ENCODE assay signal across 13 cellular contexts in genomic region chr16:87948119-87948545, GRCh38. TPM values are rescaled to one million over a fixed set of nuclear protein-coding genes. Genes with fewer than 3 reads are reported as not detected.
DNase-seq lines count a peak whose midpoint lies in the region; ATAC-seq and TF ChIP-seq lines count a peak whose summit lies in the region.
"Had no signal": no experiment of that assay in that cellular context is flagged by ENCODE, and none has a peak within 500 bp of the region (broad histone marks: within the 10 kb centered on the region; RNA-seq: fewer than 3 reads in every experiment).

No MANE protein-coding gene starts in this region.

- no peaks in the 10 kb centered on the region for H3K36me3 ChIP-seq in CD8-positive, alpha-beta T cell (ENCODE audit: insufficient read depth, low read length)
- H3K36me3 ChIP-seq in osteoblast (ENCODE audit: insufficient read depth, low read length) (peaks cover under 1% of the 10 kb centered on the region), endodermal cell (ENCODE audit: control insufficient read depth, insufficient read depth, low read length) (no peaks in the 10 kb centered on the region)
- H3K36me3 ChIP-seq: tibial artery had no signal

- H3K27me3 ChIP-seq in CD8-positive, alpha-beta T cell (ENCODE audit: insufficient read depth, low read length): no peaks in the 10 kb centered on the region
- H3K27me3 ChIP-seq in dorsolateral prefrontal cortex (no peaks in the 10 kb centered on the region), osteoblast (ENCODE audit: insufficient read depth, low read length) (no peaks in the 10 kb centered on the region), endodermal cell (ENCODE audit: control insufficient read depth, insufficient read depth, low read length, poor library complexity, severe bottlenecking) (no peaks in the 10 kb centered on the region)

- no peaks in the 10 kb centered on the region for H4K20me1 ChIP-seq in osteoblast (ENCODE audit: insufficient read depth, low read length)

- H3K4me1 Mint-ChIP-seq in CD8-positive, alpha-beta T cell (ENCODE audit: low read depth): peaks cover 21% of the 10 kb centered on the region
- peaks cover 6% of the 10 kb centered on the region for H3K4me1 Mint-ChIP-seq in endodermal cell

- intact Hi-C loops in CD8-positive, alpha-beta T cell (cut with DNase I, micrococcal nuclease): no loop called here
- intact Hi-C loops in dorsolateral prefrontal cortex (cut with DNase I): no loop called here

- WGBS in endodermal cell (ENCODE audit: insufficient coverage in 1 of 2, insufficient read length in 1 of 2), 2 experiments: 91 to 93% methylated on average over 11 to 12 of the region's 12 CpGs

- no peak for DNase-seq in CD8-positive, alpha-beta T cell
- DNase-seq in NOMO-1 treated with DMSO at 0.1 percent for 48 hours (lab: John Stamatoyannopoulos, UW; ENCODE audit: unreplicated experiment) (peak; percentile 60), dorsolateral prefrontal cortex (no peak), osteoblast (ENCODE audit: insufficient read length, low spot score, missing footprints) (no peak), endodermal cell (no peak), NCI-H446 treated with DMSO at 0.1 percent for 48 hours (lab: John Stamatoyannopoulos, UW) (no peak), NCI-H1092 treated with DMSO at 0.1 percent for 48 hours (lab: John Stamatoyannopoulos, UW) (no peak)
- no peak for DNase-seq in stimulated activated CD4-positive, alpha-beta T cell treated with anti-CD3 and anti-CD28 coated beads, Interleukin-2, amount 100 ng/mL, for 24 hours
- DNase-seq: activated T-cell treated with anti-CD3 and anti-CD28 coated beads, Interleukin-2, amount 50 U/mL, for 4 hours; H9; NCI-H69 had no signal

- peak overlapping the region; percentile 44 for H2AFZ ChIP-seq in osteoblast (ENCODE audit: low read length)

- no peaks in the 10 kb centered on the region for H3K9me3 Mint-ChIP-seq in CD8-positive, alpha-beta T cell
- H3K9me3 Mint-ChIP-seq in endodermal cell: no peaks in the 10 kb centered on the region
- H3K9me3 Mint-ChIP-seq: activated T-cell treated with anti-CD3 and anti-CD28 coated beads, Interleukin-2, amount 50 U/mL, for 4 hours; H9 had no signal

- peaks cover 15% of the 10 kb centered on the region for H3K79me2 ChIP-seq in osteoblast (ENCODE audit: insufficient read depth, low read length)

- no peak overlapping the region for H3K4me2 ChIP-seq in osteoblast (ENCODE audit: insufficient read depth, low read length)

- H3K4me1 ChIP-seq in CD8-positive, alpha-beta T cell (ENCODE audit: insufficient read depth, low read length): peaks cover 13% of the 10 kb centered on the region
- H3K4me1 ChIP-seq in osteoblast (ENCODE audit: insufficient read depth, low read length) (peaks cover 15% of the 10 kb centered on the region), endodermal cell (ENCODE audit: control insufficient read depth, insufficient read depth, low read length) (no peaks in the 10 kb centered on the region)

- peak overlapping the region; percentile 34 for H3K27ac Mint-ChIP-seq in CD8-positive, alpha-beta T cell
- H3K27ac Mint-ChIP-seq in endodermal cell: no peak overlapping the region

- CTCF ChIA-PET in CD8-positive, alpha-beta T cell (lab: Charles Lee): interaction anchor here (1.4 to 2.3 kb wide), 2 partner anchors 77 to 169 kb away, joined by 3 to 6 read pairs; no protein-coding TSS in a partner anchor

- no peak overlapping the region for H3K9ac ChIP-seq in endodermal cell (ENCODE audit: extremely low read depth, low read length, poor library complexity, severe bottlenecking)

- no peak overlapping the region for H3K4me3 ChIP-seq in CD8-positive, alpha-beta T cell (ENCODE audit: low read depth, low read length)
- no peak overlapping the region for H3K4me3 ChIP-seq in dorsolateral prefrontal cortex
- no peak overlapping the region for H3K4me3 ChIP-seq in osteoblast (ENCODE audit: insufficient read depth, low read length)
- no peak overlapping the region for H3K4me3 ChIP-seq in endodermal cell (ENCODE audit: low read length)
- H3K4me3 ChIP-seq: tibial artery had no signal

- H3K27ac ChIP-seq in CD8-positive, alpha-beta T cell (ENCODE audit: low read depth, low read length): no peak overlapping the region
- peak overlapping the region in 46 of 59 donors; percentile 3 to 83 (median 48) for H3K27ac ChIP-seq in dorsolateral prefrontal cortex
- no peak overlapping the region for H3K27ac ChIP-seq in osteoblast (ENCODE audit: low read depth, low read length)
- no peak overlapping the region for H3K27ac ChIP-seq in endodermal cell (ENCODE audit: low read depth, low read length)
- H3K27ac ChIP-seq: tibial artery had no signal

- POLR2A ChIA-PET in CD8-positive, alpha-beta T cell (lab: Charles Lee): no interaction called here

- H3K36me3 Mint-ChIP-seq in CD8-positive, alpha-beta T cell: peaks cover 8% of the 10 kb centered on the region
- H3K36me3 Mint-ChIP-seq in endodermal cell (ENCODE audit: low read depth): peaks cover 4% of the 10 kb centered on the region

- no peak for ATAC-seq in CD8-positive, alpha-beta T cell
- ATAC-seq: activated T-cell treated with anti-CD3 and anti-CD28 coated beads, Interleukin-2, amount 50 U/mL, for 4 hours had no signal

- no peak for TF ChIP-seq CTCF in CD8-positive, alpha-beta T cell (IDR thresholded peaks at IDR 0.05)
- TF ChIP-seq CTCF in dorsolateral prefrontal cortex (IDR thresholded peaks at IDR 0.05 in 54 of 56, conservative IDR thresholded peaks at IDR 0.05 in 2 of 56; ENCODE audit: low read depth in 1 of 56, partially characterized antibody in 56 of 56) (no peak), osteoblast (IDR thresholded peaks at IDR 0.05; ENCODE audit: extremely low read depth, low read depth, low read length) (no peak), endodermal cell (conservative IDR thresholded peaks at IDR 0.05) (no peak)

- H3K4me3 Mint-ChIP-seq in CD8-positive, alpha-beta T cell: no peak overlapping the region
- H3K4me3 Mint-ChIP-seq in endodermal cell: no peak overlapping the region
- H3K4me3 Mint-ChIP-seq: activated T-cell treated with anti-CD3 and anti-CD28 coated beads, Interleukin-2, amount 50 U/mL, for 4 hours; H9 had no signal

- H3K9me3 ChIP-seq in CD8-positive, alpha-beta T cell (ENCODE audit: low read length): no peaks in the 10 kb centered on the region
- H3K9me3 ChIP-seq in osteoblast (ENCODE audit: low read depth, low read length) (no peaks in the 10 kb centered on the region), endodermal cell (ENCODE audit: control insufficient read depth, low read length) (no peaks in the 10 kb centered on the region)
- H3K9me3 ChIP-seq: tibial artery had no signal

- H3K27me3 Mint-ChIP-seq in CD8-positive, alpha-beta T cell (ENCODE audit: low read depth): no peaks in the 10 kb centered on the region
- no peaks in the 10 kb centered on the region for H3K27me3 Mint-ChIP-seq in endodermal cell (ENCODE audit: insufficient read depth)

RNA-seq across cellular contexts. Expression of gene BANP, which starts 3.1 kb away (rescaled TPM):
- total RNA-seq in CD8-positive, alpha-beta T cell: 10 to 100 TPM; 55.3 to 60.6 TPM
- total RNA-seq in dorsolateral prefrontal cortex (10 to 100 TPM; 17.6 to 85.0 (median 34.7) TPM), osteoblast (20.3 and 23.5 TPM in 2 replicates), endodermal cell (10 to 100 TPM; 39.5 to 45.5 TPM)
- 23.8 TPM for polyA plus RNA-seq in endodermal cell (2013, experiment 1 of 2)
- polyA plus RNA-seq in endodermal cell (2013, experiment 2 of 2): 20.0 TPM

RNA-seq across cellular contexts. Expression of gene CA5A, which starts 11.8 kb away (rescaled TPM):
- not detected for total RNA-seq in CD8-positive, alpha-beta T cell
- total RNA-seq in dorsolateral prefrontal cortex (1 to 10 TPM in 22 of 120 experiments, under 1 TPM in 64, not detected in 34; 0.06 to 2.7 (median 0.56) TPM), osteoblast (not detected in 2 replicates), endodermal cell (not detected)
- not detected for polyA plus RNA-seq in endodermal cell (2013, experiment 1 of 2)
- not detected for polyA plus RNA-seq in endodermal cell (2013, experiment 2 of 2)
- total RNA-seq: H9; T-helper 1 cell treated with Interleukin-12 subunit alpha and Interleukin-12 subunit beta and Interleukin-4 antibody, amounts not matched to agents 30 ng/mL and 1 ng/mL, for 36 hours had no signal

Comparison
In these comparisons a context has a peak if more than half of its experiments do, and no peak if none do; other contexts are left out.
1. H3K27ac ChIP-seq: peak in dorsolateral prefrontal cortex (46 of 59); none in CD8-positive, alpha-beta T cell (single experiment), osteoblast (single experiment) and endodermal cell (single experiment).